Comparison of ENCODE assay signal across 25 cellular contexts in the genomic region with DNA sequence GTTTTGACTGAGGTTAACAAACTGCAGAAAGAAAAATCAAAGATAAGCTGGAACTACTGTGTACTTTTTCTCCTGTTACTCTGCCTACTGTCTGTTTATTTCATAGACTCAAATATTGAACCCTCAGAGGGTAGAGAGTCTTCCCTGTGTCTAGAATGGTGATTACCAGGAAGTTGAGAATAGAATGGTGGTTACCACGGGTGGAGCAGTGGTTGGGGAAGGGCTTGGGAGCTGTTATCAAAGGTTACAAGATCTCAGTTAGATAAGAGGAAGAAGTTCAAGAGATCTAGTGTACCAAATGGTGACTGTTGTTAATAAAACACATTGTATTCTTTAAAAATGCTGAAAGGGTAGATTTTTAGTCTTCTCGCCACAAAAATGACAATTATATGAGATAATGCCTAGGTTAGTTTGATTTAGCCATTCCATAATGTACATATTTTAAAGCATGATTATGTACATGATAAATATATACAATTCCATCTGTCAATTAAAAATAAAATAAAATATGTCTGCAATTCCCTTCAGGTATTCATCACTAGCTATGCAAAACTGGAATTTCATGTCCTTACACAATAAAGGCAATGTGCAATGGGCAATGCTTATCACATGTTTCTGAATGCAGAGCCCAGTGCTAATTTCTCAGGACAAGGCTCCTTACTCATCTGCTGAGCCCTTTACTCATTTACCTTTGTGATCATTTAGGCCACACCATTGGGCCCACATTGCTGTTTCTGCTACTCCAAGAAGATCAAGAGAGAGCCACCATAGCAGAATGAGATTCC.
"Had no signal": no experiment of that assay in that cellular context is flagged by ENCODE, and none has a peak within 500 bp of the region (broad histone marks: within the 10 kb centered on the region; RNA-seq: fewer than 3 reads in every experiment).

No MANE protein-coding gene starts in this region.

- H3K4me3 ChIP-seq: ascending aorta, body of pancreas, MG63, SJSA1 had no signal

- H3K4me3 Mint-ChIP-seq: activated CD8-positive, alpha-beta T cell treated with anti-CD3 and anti-CD28 coated beads, Interleukin-2, amount 10 ng/mL, durations not matched to agents 7 days and 5 days; activated naive CD8-positive, alpha-beta T cell treated with anti-CD3 and anti-CD28 coated beads, Interleukin-2, amount 50 U/mL, for 24 hours; activated T-cell treated with anti-CD3 and anti-CD28 coated beads, Interleukin-2, amount 50 U/mL, for 24 hours; activated T-helper 1 cell treated with anti-CD3 and anti-CD28 coated beads, Interleukin-12 subunit alpha, Interleukin-12 subunit beta, Interleukin-2, Interleukin-4 antibody, amounts not matched to agents 30 ng/mL and 10 ng/mL and 1 ng/mL, durations not matched to agents 14 hours and 24 hours and 36 hours; T-helper 1 cell treated with Interleukin-12 subunit alpha and Interleukin-12 subunit beta and Interleukin-4 antibody, amounts not matched to agents 30 μg/mL and 1 μg/mL, for 36 hours had no signal

- H3K27ac Mint-ChIP-seq: activated CD8-positive, alpha-beta T cell treated with anti-CD3 and anti-CD28 coated beads, Interleukin-2, amount 10 ng/mL, durations not matched to agents 7 days and 5 days; activated naive CD4-positive, alpha-beta T cell treated with anti-CD3 and anti-CD28 coated beads, Interleukin-2, amount 50 U/mL, for 72 hours; activated naive CD8-positive, alpha-beta T cell treated with anti-CD3 and anti-CD28 coated beads, Interleukin-2, amount 50 U/mL, for 24 hours; activated T-cell treated with anti-CD3 and anti-CD28 coated beads, Interleukin-2, amount 50 U/mL, for 24 hours; activated T-helper 1 cell treated with anti-CD3 and anti-CD28 coated beads, Interleukin-12 subunit alpha, Interleukin-12 subunit beta, Interleukin-2, Interleukin-4 antibody, amounts not matched to agents 30 ng/mL and 10 ng/mL and 1 ng/mL, durations not matched to agents 14 hours and 24 hours and 36 hours; T-helper 1 cell treated with Interleukin-12 subunit alpha and Interleukin-12 subunit beta and Interleukin-4 antibody, amounts not matched to agents 30 μg/mL and 1 μg/mL, for 36 hours had no signal

- H3K36me3 ChIP-seq: ascending aorta, MG63, SJSA1 had no signal

- ATAC-seq: activated CD8-positive, alpha-beta T cell treated with anti-CD3 and anti-CD28 coated beads, Interleukin-2, amount 10 ng/mL, durations not matched to agents 7 days and 5 days; activated naive CD4-positive, alpha-beta T cell treated with anti-CD3 and anti-CD28 coated beads, Interleukin-2, amount 50 U/mL, for 72 hours; activated naive CD8-positive, alpha-beta T cell treated with anti-CD3 and anti-CD28 coated beads, Interleukin-2, amount 50 U/mL, for 24 hours; body of pancreas; PC-3; SK-N-SH treated with all-trans-retinoic acid at 6 μM for 48 hours had no signal

- H3K36me3 Mint-ChIP-seq: activated naive CD4-positive, alpha-beta T cell treated with anti-CD3 and anti-CD28 coated beads, Interleukin-2, amount 50 U/mL, for 72 hours had no signal

- DNase-seq: activated CD4-positive, alpha-beta T cell treated with anti-CD3 and anti-CD28 coated beads for 48 hours; activated CD4-positive, alpha-beta T cell treated with anti-CD3 and anti-CD28 coated beads, Interleukin-2, amount 50 U/mL, for 4 hours; activated CD4-positive, CD25-positive, alpha-beta regulatory T cell treated with anti-CD3 and anti-CD28 coated beads, Interleukin-2, amount 50 U/mL, for 72 hours; activated CD8-positive, alpha-beta T cell treated with anti-CD3 and anti-CD28 coated beads, Interleukin-2, amount 10 ng/mL, durations not matched to agents 7 days and 5 days; activated effector memory CD4-positive, alpha-beta T cell treated with anti-CD3 and anti-CD28 coated beads, Interleukin-2, amount 50 U/mL, for 16 hours; activated naive CD4-positive, alpha-beta T cell treated with Interleukin-2 at 50 U/mL for 16 hours; activated naive CD8-positive, alpha-beta T cell treated with anti-CD3 and anti-CD28 coated beads, Interleukin-2, amount 50 U/mL, for 24 hours; activated T-cell treated with anti-CD3 and anti-CD28 coated beads, Interleukin-2, amount 50 U/mL, for 24 hours; amniotic stem cell; body of pancreas; MG63; NCI-H1048; NCI-H1694; NCI-H2029; NCI-H345; NCI-H510A; NCI-H526 treated with DMSO at 0.1 percent for 48 hours; PC-3; SHP77 had no signal

- H3K27me3 ChIP-seq: ascending aorta, body of pancreas, MG63, SJSA1 had no signal

- H3K9me3 Mint-ChIP-seq: activated naive CD4-positive, alpha-beta T cell treated with anti-CD3 and anti-CD28 coated beads, Interleukin-2, amount 50 U/mL, for 72 hours; activated naive CD8-positive, alpha-beta T cell treated with anti-CD3 and anti-CD28 coated beads, Interleukin-2, amount 50 U/mL, for 24 hours; activated T-cell treated with anti-CD3 and anti-CD28 coated beads, Interleukin-2, amount 50 U/mL, for 24 hours; activated T-helper 1 cell treated with anti-CD3 and anti-CD28 coated beads, Interleukin-12 subunit alpha, Interleukin-12 subunit beta, Interleukin-2, Interleukin-4 antibody, amounts not matched to agents 30 ng/mL and 10 ng/mL and 1 ng/mL, durations not matched to agents 14 hours and 24 hours and 36 hours; T-helper 1 cell treated with Interleukin-12 subunit alpha and Interleukin-12 subunit beta and Interleukin-4 antibody, amounts not matched to agents 30 μg/mL and 1 μg/mL, for 36 hours had no signal

- H3K9me3 ChIP-seq: ascending aorta, body of pancreas, MG63, SJSA1 had no signal

- H3K27ac ChIP-seq: ascending aorta, body of pancreas, SJSA1 had no signal

- H3K4me1 ChIP-seq: ascending aorta, body of pancreas had no signal

- H3K4me1 Mint-ChIP-seq: activated naive CD8-positive, alpha-beta T cell treated with anti-CD3 and anti-CD28 coated beads, Interleukin-2, amount 50 U/mL, for 24 hours had no signal
